Comparison of ENCODE assay signal across 25 cellular contexts in the genomic region with DNA sequence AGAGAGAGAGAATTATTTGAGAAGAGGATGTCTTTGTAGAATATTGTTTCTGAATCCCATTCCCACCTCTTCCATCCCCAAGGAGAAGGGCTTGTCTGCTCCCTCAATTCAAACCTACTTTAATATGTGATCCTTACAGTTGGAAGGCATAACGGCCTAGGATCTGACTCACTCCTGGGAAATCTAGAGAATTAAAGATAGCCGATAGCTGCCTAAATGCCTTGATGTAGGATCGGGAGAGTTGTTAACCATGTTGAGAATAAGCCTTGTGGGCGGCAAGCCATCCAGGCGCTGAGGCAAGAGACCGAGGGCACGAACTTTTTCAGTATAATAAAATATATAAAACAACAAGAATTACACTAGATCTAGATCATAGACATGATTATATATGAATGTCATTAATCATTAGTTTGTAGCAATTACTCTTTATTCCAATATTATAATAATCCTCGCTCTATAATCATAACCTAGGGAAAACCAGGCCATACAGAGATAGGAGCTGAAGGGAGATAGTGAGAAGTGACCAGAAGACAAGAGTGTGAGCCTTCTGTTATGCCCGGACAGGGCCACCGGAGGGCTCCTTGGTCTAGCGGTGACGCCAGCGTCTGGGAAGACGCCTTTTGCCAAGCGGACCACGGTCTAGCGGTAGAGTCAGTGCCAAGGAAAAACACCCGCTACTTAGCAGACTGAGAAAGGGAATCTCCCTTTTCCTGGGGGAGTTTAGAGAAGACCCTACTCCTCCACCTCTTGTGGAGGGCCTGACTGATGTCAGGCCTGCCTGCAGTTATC. TPM values are rescaled to one million over a fixed set of nuclear protein-coding genes. Genes with fewer than 3 reads are reported as not detected.
DNase-seq lines count a peak whose midpoint lies in the region; ATAC-seq and TF ChIP-seq lines count a peak whose summit lies in the region.
"Had no signal": no experiment of that assay in that cellular context is flagged by ENCODE, and none has a peak within 500 bp of the region (broad histone marks: within the 10 kb centered on the region; RNA-seq: fewer than 3 reads in every experiment).

No MANE protein-coding gene starts in this region.

- H3K4me3 ChIP-seq in PC-3 (ENCODE audit: low read length), result no peak overlapping the region
- H3K4me3 ChIP-seq: heart right ventricle, SJCRH30 had no signal

- no peak overlapping the region for H3K27ac ChIP-seq in PC-3 (ENCODE audit: low read length)
- H3K27ac ChIP-seq: heart right ventricle, parathyroid adenoma, SJCRH30 had no signal

- no peaks in the 10 kb centered on the region for H3K36me3 ChIP-seq in PC-3 (ENCODE audit: low read depth, low read length)
- H3K36me3 ChIP-seq: heart right ventricle, SJCRH30 had no signal

- H3K4me1 ChIP-seq in PC-3 (ENCODE audit: insufficient read depth, low read length), result no peaks in the 10 kb centered on the region
- H3K4me1 ChIP-seq: parathyroid adenoma, SJCRH30 had no signal

- H3K27ac Mint-ChIP-seq in glutamatergic neuron (ENCODE audit: unreplicated experiment), result no peak overlapping the region
- H3K27ac Mint-ChIP-seq: activated T-helper 17 cell treated with anti-CD3 and anti-CD28 coated beads, Interleukin-2, amount 50 U/mL, for 72 hours; natural killer cell treated with Interleukin-12 subunit alpha and Interleukin-12 subunit beta and Interleukin-15 and Interleukin-18, amount 100 ng/mL, for 72 hours; T-helper 17 cell had no signal

- no peaks in the 10 kb centered on the region for H3K27me3 ChIP-seq in PC-3 (ENCODE audit: low read length)
- H3K27me3 ChIP-seq: heart right ventricle, SJCRH30 had no signal

- peak; percentile 37 for DNase-seq in A172 (ENCODE audit: low spot score)
- peak; percentile 16 for DNase-seq in ELF-1 (ENCODE audit: low read depth, low spot score)
- DNase-seq in PC-3, result no peak
- DNase-seq in glutamatergic neuron, result peak; percentile 15
- DNase-seq in NCI-H345 (lab: John Stamatoyannopoulos, UW), result no peak
- DNase-seq: activated CD4-positive, alpha-beta T cell treated with anti-CD3 and anti-CD28 coated beads, Interleukin-2, amount 50 U/mL, for 1 hour; activated CD8-positive, alpha-beta memory T cell treated with anti-CD3 and anti-CD28 coated beads, Interleukin-2, amount 50 U/mL, for 48 hours; anterior cingulate cortex; heart right ventricle; MM.1S; NCI-H1436; NCI-H2107; right cardiac atrium; SJCRH30; stimulated activated naive CD4-positive, alpha-beta T cell treated with Interleukin-2 at 50 U/mL for 16 hours; T-helper 17 cell had no signal

- H3K27me3 Mint-ChIP-seq in glutamatergic neuron (ENCODE audit: unreplicated experiment), result no peaks in the 10 kb centered on the region
- H3K27me3 Mint-ChIP-seq: central memory CD8-positive, alpha-beta T cell; natural killer cell treated with Interleukin-12 subunit alpha and Interleukin-12 subunit beta and Interleukin-15 and Interleukin-18, amount 100 ng/mL, for 72 hours had no signal

- no peak overlapping the region for H2AFZ ChIP-seq in PC-3 (ENCODE audit: low read length)
- H2AFZ ChIP-seq: parathyroid adenoma had no signal

- peak; percentile 27; the same call in 1 of the 2 replicates for TF ChIP-seq CTCF in PC-3 (conservative IDR thresholded peaks at IDR 0.05; ENCODE audit: low read depth, low read length)
- TF ChIP-seq CTCF in glutamatergic neuron (IDR thresholded peaks at IDR 0.05; ENCODE audit: partially characterized antibody, unreplicated experiment), result no peak

- intact Hi-C loops in PC-3 (cut with micrococcal nuclease), result no loop called here

- H3K79me2 ChIP-seq in PC-3 (ENCODE audit: low read length), result no peaks in the 10 kb centered on the region
- H3K79me2 ChIP-seq: parathyroid adenoma had no signal

- POLR2A ChIA-PET in PC-3 (lab: Charles Lee; ENCODE audit: unreplicated experiment), result no interaction called here

- H3K9ac ChIP-seq in PC-3 (ENCODE audit: low read length), result no peak overlapping the region
- H3K9ac ChIP-seq: parathyroid adenoma had no signal

- H3K4me3 Mint-ChIP-seq in glutamatergic neuron (ENCODE audit: unreplicated experiment), result no peak overlapping the region
- H3K4me3 Mint-ChIP-seq: activated naive CD4-positive, alpha-beta T cell treated with anti-CD3 and anti-CD28 coated beads, Interleukin-2, amount 50 U/mL, for 24 hours; activated T-helper 17 cell treated with anti-CD3 and anti-CD28 coated beads, Interleukin-2, amount 50 U/mL, for 72 hours; central memory CD8-positive, alpha-beta T cell; natural killer cell treated with Interleukin-12 subunit alpha and Interleukin-12 subunit beta and Interleukin-15 and Interleukin-18, amount 100 ng/mL, for 72 hours; T-helper 17 cell had no signal

- H3K9me3 Mint-ChIP-seq in glutamatergic neuron (ENCODE audit: unreplicated experiment), result no peaks in the 10 kb centered on the region
- H3K9me3 Mint-ChIP-seq: activated naive CD4-positive, alpha-beta T cell treated with anti-CD3 and anti-CD28 coated beads, Interleukin-2, amount 50 U/mL, for 24 hours; activated T-helper 17 cell treated with anti-CD3 and anti-CD28 coated beads, Interleukin-2, amount 50 U/mL, for 72 hours; central memory CD8-positive, alpha-beta T cell; natural killer cell treated with Interleukin-12 subunit alpha and Interleukin-12 subunit beta and Interleukin-15 and Interleukin-18, amount 100 ng/mL, for 72 hours had no signal

- no peaks in the 10 kb centered on the region for H4K20me1 ChIP-seq in PC-3 (ENCODE audit: low read length)

- no peak overlapping the region for H3K4me2 ChIP-seq in PC-3 (ENCODE audit: low read length)

- CTCF ChIA-PET in PC-3 (lab: Charles Lee), result no interaction called here

- H3K9me2 ChIP-seq in PC-3 (replicated peaks; ENCODE audit: low read length), result no peaks in the 10 kb centered on the region

- H3K4me1 Mint-ChIP-seq in glutamatergic neuron (ENCODE audit: low read depth, unreplicated experiment), result peaks cover 4% of the 10 kb centered on the region
- H3K4me1 Mint-ChIP-seq: activated naive CD4-positive, alpha-beta T cell treated with anti-CD3 and anti-CD28 coated beads, Interleukin-2, amount 50 U/mL, for 24 hours; activated T-helper 17 cell treated with anti-CD3 and anti-CD28 coated beads, Interleukin-2, amount 50 U/mL, for 72 hours; central memory CD8-positive, alpha-beta T cell; T-helper 17 cell had no signal

- no peaks in the 10 kb centered on the region for H3F3A ChIP-seq in PC-3 (ENCODE audit: low read length, unreplicated experiment)

- H3K9me3 ChIP-seq in PC-3 (ENCODE audit: low read length), result no peaks in the 10 kb centered on the region
- H3K9me3 ChIP-seq: SJCRH30 had no signal

- H3K36me3 Mint-ChIP-seq in glutamatergic neuron (ENCODE audit: unreplicated experiment), result no peaks in the 10 kb centered on the region
- H3K36me3 Mint-ChIP-seq: activated naive CD4-positive, alpha-beta T cell treated with anti-CD3 and anti-CD28 coated beads, Interleukin-2, amount 50 U/mL, for 24 hours; natural killer cell treated with Interleukin-12 subunit alpha and Interleukin-12 subunit beta and Interleukin-15 and Interleukin-18, amount 100 ng/mL, for 72 hours had no signal

- ATAC-seq in PC-3 (no peak), HG02571 (IDR thresholded peaks at IDR 0.05; ENCODE audit: unreplicated experiment) (no peak), GM18858 (IDR thresholded peaks at IDR 0.05; ENCODE audit: unreplicated experiment) (no peak), GM18498 (IDR thresholded peaks at IDR 0.05; ENCODE audit: unreplicated experiment) (no peak)
- ATAC-seq: activated T-helper 17 cell treated with anti-CD3 and anti-CD28 coated beads, Interleukin-2, amount 50 U/mL, for 72 hours; heart right ventricle; natural killer cell treated with Interleukin-12 subunit alpha and Interleukin-12 subunit beta and Interleukin-15 and Interleukin-18, amount 100 ng/mL, for 72 hours; right cardiac atrium; T-helper 17 cell had no signal

- BruUV-seq in PC-3 (replicated peaks; lab: Mats Ljungman, UMichigan), result no TSS peak

RNA-seq across cellular contexts. Expression of a gene that starts 13.5 kb away (rescaled TPM):
- total RNA-seq in A172 (2014; rRNA removed; shearing (Covaris generic)), result not detected in 2 replicates
- total RNA-seq in PC-3 (2014; rRNA removed), result not detected in 2 replicates
- total RNA-seq in glutamatergic neuron (ENCODE audit: unreplicated experiment), result not detected
- total RNA-seq: activated T-helper 17 cell treated with anti-CD3 and anti-CD28 coated beads, Interleukin-2, amount 50 U/mL, for 72 hours; natural killer cell treated with Interleukin-12 subunit alpha and Interleukin-12 subunit beta and Interleukin-15 and Interleukin-18, amount 100 ng/mL, for 72 hours; NCI-H460; T-helper 17 cell had no signal

Comparison
In these comparisons a context has a peak if more than half of its experiments do, and no peak if none do; other contexts are left out.
1. DNase-seq: peak in A172 (single experiment), ELF-1 (single experiment) and glutamatergic neuron (single experiment); none in PC-3 (single experiment) and NCI-H345 (single experiment).